Comparison of ENCODE assay signal across 15 cellular contexts in genomic region chr9:83060557-83060956, GRCh38. TPM values are rescaled to one million over a fixed set of nuclear protein-coding genes. Genes with fewer than 3 reads are reported as not detected.
DNase-seq lines count a peak whose midpoint lies in the region; ATAC-seq, FAIRE-seq and TF ChIP-seq lines count a peak whose summit lies in the region.
"Had no signal": no experiment of that assay in that cellular context is flagged by ENCODE, and none has a peak within 500 bp of the region (broad histone marks: within the 10 kb centered on the region; RNA-seq: fewer than 3 reads in every experiment).

No MANE protein-coding gene starts in this region.

- no peak overlapping the region for H3K4me3 Mint-ChIP-seq in WTC11
- H3K4me3 Mint-ChIP-seq in GM23338 = no peak overlapping the region

- POLR2A ChIA-PET in A549 (lab: Yijun Ruan, JAX) = interaction anchor here (1.2 kb wide), 1 partner anchor 13 kb away, joined by 3 read pairs; no protein-coding TSS in a partner anchor
- POLR2A ChIA-PET in WTC11 (lab: Charles Lee) = no interaction called here

- H3K79me2 ChIP-seq in GM23338 (replicated peaks; ENCODE audit: insufficient read depth) = peaks cover 16% of the 10 kb centered on the region

- H3F3A ChIP-seq in GM23338 (replicated peaks; ENCODE audit: low read depth) = no peaks in the 10 kb centered on the region

- H2AFZ ChIP-seq in GM23338 = no peak overlapping the region

- DNase-seq in A549 (ENCODE audit: low read depth in 1 of 2, low spot score in 1 of 2) (peak; percentile 34 to 87), NCI-H1092 (lab: John Stamatoyannopoulos, UW) (peak; percentile 68), NCI-H748 (lab: John Stamatoyannopoulos, UW; ENCODE audit: unreplicated experiment) (peak; percentile 98), iris pigment epithelial cell (ENCODE audit: low read depth) (peak; percentile 7), WTC11 (ENCODE audit: low spot score) (no peak), GM23338 (ENCODE audit: low spot score) (no peak), GM13976 (ENCODE audit: low spot score) (no peak)
- no peak for DNase-seq in stimulated activated CD4-positive, alpha-beta T cell treated with anti-CD3 and anti-CD28 coated beads, Interleukin-2, amount 100 ng/mL, for 24 hours
- DNase-seq: activated gamma-delta T cell treated with Interleukin-2 at 50 U/mL for 16 hours; heart left ventricle; left ventricle myocardium superior; nucleus accumbens; stimulated activated CD8-positive, alpha-beta memory T cell treated with anti-CD3 and anti-CD28 coated beads, Interleukin-4, amount 100 ng/mL, for 48 hours had no signal

- no peaks in the 10 kb centered on the region for H3K36me3 ChIP-seq in GM23338 (ENCODE audit: insufficient read depth)
- H3K36me3 ChIP-seq: heart left ventricle had no signal

- WGBS in A549 (ENCODE audit: missing lambda C conversion rate) = 26% methylated on average over 3 of the region's 3 CpGs

- ATAC-seq in A549 (no peak), WTC11 (no peak), GM23338 (no peak)
- ATAC-seq: heart left ventricle, left ventricle myocardium superior, Panc1 had no signal

- peak overlapping the region; percentile 78 for H3K4me3 ChIP-seq in A549
- H3K4me3 ChIP-seq in GM23338 = no peak overlapping the region

- H3K4me2 ChIP-seq in A549 (peak overlapping the region; percentile 91), GM23338 (no peak overlapping the region)

- H3K9me2 ChIP-seq in GM23338 (ENCODE audit: insufficient read depth) = peaks cover 2% of the 10 kb centered on the region; the same call in 1 of the 2 replicates

- H3K9me3 Mint-ChIP-seq in WTC11 = peaks cover 14% of the 10 kb centered on the region
- H3K9me3 Mint-ChIP-seq in GM23338 = peaks cover 1% of the 10 kb centered on the region; the same call in 2 of the 3 replicates

- H3K27ac ChIP-seq in A549 (peak overlapping the region; percentile 89 to 95), GM23338 (ENCODE audit: low read depth) (no peak overlapping the region)
- H3K27ac ChIP-seq: heart left ventricle had no signal

- no peak for FAIRE-seq in A549 (lab: Jason Lieb, UNC)

- in situ Hi-C loops in GM13976 (cut with MboI; ENCODE audit: low sequenced_read_pairs, unreplicated experiment) = no loop called here

- H3K4me1 Mint-ChIP-seq in WTC11 = peaks cover 33% of the 10 kb centered on the region
- peaks cover 20% of the 10 kb centered on the region; the same call in 2 of the 3 replicates for H3K4me1 Mint-ChIP-seq in GM23338

- CTCF ChIA-PET in A549 (lab: Yijun Ruan, JAX) = no interaction called here
- CTCF ChIA-PET in WTC11 (lab: Charles Lee) = no interaction called here

- no peak for TF ChIP-seq EP300 in A549 (IDR thresholded peaks at IDR 0.05)

- TF ChIP-seq POLR2A in A549 (IDR thresholded peaks at IDR 0.05; ENCODE audit: low read length) = no peak

- no peak overlapping the region for H3K27ac Mint-ChIP-seq in WTC11
- no peak overlapping the region for H3K27ac Mint-ChIP-seq in GM23338

- H3K9me3 ChIP-seq in A549 = peaks cover 2% of the 10 kb centered on the region; the same call in 1 of the 3 replicates
- H3K9me3 ChIP-seq: heart left ventricle had no signal

- H3K27me3 ChIP-seq in GM23338 (ENCODE audit: insufficient read depth) = peaks cover 45% of the 10 kb centered on the region

- no peak for TF ChIP-seq RAD21 in A549 (conservative IDR thresholded peaks at IDR 0.05 in 1 of 2, IDR thresholded peaks at IDR 0.05 in 1 of 2)

- H3K27me3 Mint-ChIP-seq in WTC11 (ENCODE audit: low read depth) (peaks cover 55% of the 10 kb centered on the region), GM23338 (ENCODE audit: insufficient read depth, low read depth, poor library complexity) (peaks cover 30% of the 10 kb centered on the region)

- no peaks in the 10 kb centered on the region for H4K20me1 ChIP-seq in GM23338 (replicated peaks; ENCODE audit: insufficient read depth)

- H3K36me3 Mint-ChIP-seq in WTC11 (peaks cover 7% of the 10 kb centered on the region), GM23338 (ENCODE audit: low read depth) (peaks cover 3% of the 10 kb centered on the region)

- TF ChIP-seq CTCF in A549 (IDR thresholded peaks at IDR 0.05) (no peak), WTC11 (IDR thresholded peaks at IDR 0.05) (no peak), GM23338 (conservative IDR thresholded peaks at IDR 0.05; ENCODE audit: low read depth in 2 of 2) (no peak), GM13976 (IDR thresholded peaks at IDR 0.05; ENCODE audit: borderline replicate concordance, control extremely low read depth, extremely low read depth, insufficient read depth, missing control alignments) (no peak)

- H3K4me1 ChIP-seq in A549 = peaks cover 50% of the 10 kb centered on the region
- peaks cover 6% of the 10 kb centered on the region; the same call in 1 of the 2 replicates for H3K4me1 ChIP-seq in GM23338 (ENCODE audit: insufficient read depth)

TF ChIP-seq in A549, 52 proteins besides CTCF, POLR2A, EP300 and RAD21:
- TF ChIP-seq TFCP2L1 (CRISPR knock-in tag; IDR thresholded peaks at IDR 0.05) = no peak
- TF ChIP-seq GATA3 (IDR thresholded peaks at IDR 0.05; ENCODE audit: borderline replicate concordance) = peak; percentile 59
- no peak for TF ChIP-seq POLR2AphosphoS2 (conservative IDR thresholded peaks at IDR 0.05; ENCODE audit: low read length)
- no peak for TF ChIP-seq CBX8 (IDR thresholded peaks at IDR 0.05)

TF ChIP-seq in WTC11, 78 proteins besides CTCF, POLR2A, EP300 and RAD21 (continues in another document):
- TF ChIP-seq ZNF416 (CRISPR knock-in tag; IDR thresholded peaks at IDR 0.05) (no peak), RELA (CRISPR knock-in tag; IDR thresholded peaks at IDR 0.05; ENCODE audit: borderline replicate concordance) (no peak), AFF4 (CRISPR knock-in tag; IDR thresholded peaks at IDR 0.05; ENCODE audit: borderline replicate concordance) (no peak), ZNF423 (CRISPR knock-in tag; IDR thresholded peaks at IDR 0.05) (no peak)

TF ChIP-seq in GM23338, 12 proteins besides CTCF, POLR2A, EP300 and RAD21 (continues in another document):
- TF ChIP-seq EZH2phosphoT487 (IDR thresholded peaks at IDR 0.05; ENCODE audit: unreplicated experiment) = no peak
- no peak for TF ChIP-seq ZNF331 (CRISPR knock-in tag; IDR thresholded peaks at IDR 0.05; ENCODE audit: low read depth)
- no peak for TF ChIP-seq NANOG (IDR thresholded peaks at IDR 0.05; ENCODE audit: borderline replicate concordance)
- no peak for TF ChIP-seq REST (IDR thresholded peaks at IDR 0.05; ENCODE audit: unreplicated experiment)
- no peak for TF ChIP-seq JUNB (IDR thresholded peaks at IDR 0.05; ENCODE audit: unreplicated experiment)
- TF ChIP-seq POLR2AphosphoS5 (IDR thresholded peaks at IDR 0.05; ENCODE audit: low read depth) = no peak

RNA-seq across cellular contexts. Expression of gene RASEF, which starts 2.4 kb away (rescaled TPM):
- polyA plus RNA-seq in A549 (2011; rRNA removed) (8.1 and 8.8 TPM in 2 replicates), A549 (2017; fragmentation: RNase III; extraction: RNeasy Plus Mini Kit Qiagen cat#74134 plus additional on column Dnase treatment) (4.7 to 5.3 TPM (median 5.1 TPM) in 3 replicates), GM23338 (2016; fragmentation: Nextera tagmentation; extraction: Ambion mirVana) (2.5 and 3.6 TPM in 2 replicates)
- polyA plus RNA-seq in A549 (2012; cell fraction: cytosol; rRNA removed) = 2.0 and 2.2 TPM in 2 replicates
- polyA plus RNA-seq in A549 (2012; cell fraction: nucleus; rRNA removed) = 3.1 and 3.2 TPM in 2 replicates
- polyA minus RNA-seq in A549 (2011; rRNA and poly(A)+ RNA removed) = 7.8 and 8.6 TPM in 2 replicates
- total RNA-seq in WTC11 (2021) = 6.5 to 8.2 TPM (median 7.3 TPM) in 3 replicates
- 7.9 and 10.4 TPM in 2 replicates for total RNA-seq in GM23338 (2014; rRNA removed; shearing (Covaris generic))
- total RNA-seq: left ventricle myocardium superior; T-helper 2 cell treated with Interferon-gamma antibody and Interleukin-4, amounts not matched to agents 100 ng/mL and 5 ng/mL, for 36 hours had no signal

Comparison
In these comparisons a context has a peak if more than half of its experiments do, and no peak if none do; other contexts are left out.
1. DNase-seq: peak in A549 (2 of 2), NCI-H1092 (single experiment), NCI-H748 (single experiment) and iris pigment epithelial cell (single experiment); none in WTC11 (single experiment), stimulated activated CD4-positive, alpha-beta T cell treated with anti-CD3 and anti-CD28 coated beads, Interleukin-2, amount 100 ng/mL, for 24 hours (0 of 2), GM23338 (single experiment) and GM13976 (single experiment).